ENCODE assay signal across 1 cellular context in genomic region chr2:178401994-178402437, GRCh38.
TF ChIP-seq lines count a peak whose summit lies in the region.

No MANE protein-coding gene starts in this region.

TF ChIP-seq in K562, 482 proteins besides CTCF, POLR2A, EP300 and RAD21 (continued from another document and continues in another):
- TF ChIP-seq ZMIZ1 (IDR thresholded peaks at IDR 0.05; ENCODE audit: low read depth in 2 of 2, low read length in 2 of 2) (peak in 1 of 2 experiments; percentile 71; a peak in 1 of 4 replicates), NCOR1 (IDR thresholded peaks at IDR 0.05) (peak; percentile 85), RCOR1 (IDR thresholded peaks at IDR 0.05; ENCODE audit: borderline replicate concordance in 1 of 2, low read depth in 2 of 2, low read length in 2 of 2) (peak; percentile 67 to 85; a peak in 3 of 4 replicates), GATAD2B (IDR thresholded peaks at IDR 0.05; ENCODE audit: borderline replicate concordance) (no peak), ZNF699 (CRISPR knock-in tag; IDR thresholded peaks at IDR 0.05; ENCODE audit: insufficient replicate concordance) (no peak), HNRNPH1 (optimal IDR thresholded peaks at IDR 0.05; ENCODE audit: low read depth, low read length) (no peak), ZNF24 (IDR thresholded peaks at IDR 0.05) (no peak), AFF1 (IDR thresholded peaks at IDR 0.05; ENCODE audit: low read depth in 1 of 2, partially characterized antibody in 2 of 2) (peak in 1 of 2 experiments; percentile 34), ZNF174 (CRISPR knock-in tag; IDR thresholded peaks at IDR 0.05) (no peak), DACH1 (IDR thresholded peaks at IDR 0.05; ENCODE audit: partially characterized antibody) (peak; percentile 26), DMBX1 (CRISPR knock-in tag; IDR thresholded peaks at IDR 0.05; ENCODE audit: borderline replicate concordance) (no peak), RBM34 (IDR thresholded peaks at IDR 0.05; ENCODE audit: borderline replicate concordance, insufficient read depth, low read length) (no peak), PTRF (tag; IDR thresholded peaks at IDR 0.05) (no peak), MYBL2 (IDR thresholded peaks at IDR 0.05; ENCODE audit: low read depth) (no peak), MYBL2 (CRISPR knock-in tag; IDR thresholded peaks at IDR 0.05; ENCODE audit: borderline replicate concordance) (no peak), ZNF280B (CRISPR knock-in tag; IDR thresholded peaks at IDR 0.05) (no peak), IRF9 (tag; IDR thresholded peaks at IDR 0.05) (no peak), FOXO4 (CRISPR knock-in tag; IDR thresholded peaks at IDR 0.05) (no peak), CGGBP1 (CRISPR knock-in tag; IDR thresholded peaks at IDR 0.05) (no peak), BRD9 (IDR thresholded peaks at IDR 0.05; ENCODE audit: low read depth, partially characterized antibody) (no peak), ZNF561 (CRISPR knock-in tag; conservative IDR thresholded peaks at IDR 0.05) (no peak), ZFP1 (CRISPR knock-in tag; IDR thresholded peaks at IDR 0.05) (no peak), ZNF507 (tag; conservative IDR thresholded peaks at IDR 0.05) (no peak), REST (CRISPR knock-in tag; IDR thresholded peaks at IDR 0.05; ENCODE audit: low read depth) (no peak), ZBTB33 (CRISPR knock-in tag; IDR thresholded peaks at IDR 0.05) (peak; percentile 57; the same call in 1 of the 2 replicates), SAFB (IDR thresholded peaks at IDR 0.05; ENCODE audit: borderline replicate concordance, low read depth, low read length) (no peak), TOE1 (IDR thresholded peaks at IDR 0.05; ENCODE audit: borderline replicate concordance) (no peak), TOE1 (CRISPR knock-in tag; IDR thresholded peaks at IDR 0.05; ENCODE audit: borderline replicate concordance, low read depth) (no peak), ZNF263 (CRISPR knock-in tag; IDR thresholded peaks at IDR 0.05; ENCODE audit: borderline replicate concordance) (0 out of 2 replicates have a peak, but pooled peaks have one; percentile 17), ARID3A (IDR thresholded peaks at IDR 0.05; ENCODE audit: borderline replicate concordance, low read depth, low read length) (peak; percentile 94), BCLAF1 (IDR thresholded peaks at IDR 0.05; ENCODE audit: borderline replicate concordance in 1 of 2, control insufficient read depth in 1 of 2, low read depth in 2 of 2, low read length in 1 of 2) (0 out of 4 replicates have a peak, but pooled peaks of 1 of the 2 experiments have one; percentile 58), NCOA1 (IDR thresholded peaks at IDR 0.05; ENCODE audit: low read depth) (peak; percentile 54; the same call in 1 of the 2 replicates), SREBF1 (IDR thresholded peaks at IDR 0.05; ENCODE audit: borderline replicate concordance, low read depth, low read length) (no peak)
